Comparison of ENCODE assay signal across 13 cellular contexts in genomic region chr13:43058836-43059235, GRCh38. TPM values are rescaled to one million over a fixed set of nuclear protein-coding genes. Genes with fewer than 3 reads are reported as not detected.
DNase-seq lines count a peak whose midpoint lies in the region; ATAC-seq and TF ChIP-seq lines count a peak whose summit lies in the region.
"Had no signal": no experiment of that assay in that cellular context is flagged by ENCODE, and none has a peak within 500 bp of the region (broad histone marks: within the 10 kb centered on the region; RNA-seq: fewer than 3 reads in every experiment).

No MANE protein-coding gene starts in this region.

- H3K9me3 Mint-ChIP-seq in mesothelial cell of epicardium: peaks cover 7% of the 10 kb centered on the region
- H3K9me3 Mint-ChIP-seq in CD8-positive, alpha-beta memory T cell: no peaks in the 10 kb centered on the region
- H3K9me3 Mint-ChIP-seq in activated T-helper 17 cell treated with anti-CD3 and anti-CD28 coated beads, Interleukin-2, amount 50 U/mL, for 72 hours: no peaks in the 10 kb centered on the region

- no peaks in the 10 kb centered on the region for H3K27me3 Mint-ChIP-seq in mesothelial cell of epicardium (ENCODE audit: low read depth)
- peaks cover 0 to 3% of the 10 kb centered on the region in 2 donors for H3K27me3 Mint-ChIP-seq in CD8-positive, alpha-beta memory T cell
- no peaks in the 10 kb centered on the region for H3K27me3 Mint-ChIP-seq in activated T-helper 17 cell treated with anti-CD3 and anti-CD28 coated beads, Interleukin-2, amount 50 U/mL, for 72 hours

- POLR2A ChIA-PET in CD8-positive, alpha-beta memory T cell (lab: Charles Lee): interaction anchor here (0.9 kb wide), 1 partner anchor 16 kb away, joined by 3 read pairs; no protein-coding TSS in a partner anchor

- H4K20me1 ChIP-seq in BLaER1: no peaks in the 10 kb centered on the region

- H3K36me3 ChIP-seq in BLaER1 (no peaks in the 10 kb centered on the region), HUES48 (ENCODE audit: control insufficient read depth, insufficient read depth, low read length) (no peaks in the 10 kb centered on the region)
- no peaks in the 10 kb centered on the region for H3K36me3 ChIP-seq in CD8-positive, alpha-beta memory T cell (ENCODE audit: insufficient read depth, low read length)
- H3K36me3 ChIP-seq: cardiac muscle cell, gastroesophageal sphincter, right lobe of liver had no signal

- no peak for DNase-seq in caudate nucleus (lab: John Stamatoyannopoulos, UW)
- no peak for DNase-seq in mesothelial cell of epicardium (ENCODE audit: low spot score in 2 of 2, unreplicated experiment in 2 of 2)
- DNase-seq in CD8-positive, alpha-beta memory T cell: no peak
- DNase-seq: activated T-cell treated with anti-CD3 and anti-CD28 coated beads, Interleukin-2, amount 50 U/mL, for 1 hour; KG1; right lobe of liver had no signal

- no peak overlapping the region for H3K4me3 ChIP-seq in BLaER1
- no peak overlapping the region for H3K4me3 ChIP-seq in HUES48 (ENCODE audit: low read depth, low read length)
- H3K4me3 ChIP-seq in CD8-positive, alpha-beta memory T cell (ENCODE audit: low read length): no peak overlapping the region
- H3K4me3 ChIP-seq: cardiac muscle cell, gastroesophageal sphincter, right lobe of liver had no signal

- H3K27me3 ChIP-seq in BLaER1: no peaks in the 10 kb centered on the region
- peaks cover 12% of the 10 kb centered on the region for H3K27me3 ChIP-seq in HUES48 (ENCODE audit: control insufficient read depth, insufficient read depth, low read length)
- no peaks in the 10 kb centered on the region for H3K27me3 ChIP-seq in CD8-positive, alpha-beta memory T cell (ENCODE audit: insufficient read depth, low read length, poor library complexity, severe bottlenecking)
- H3K27me3 ChIP-seq: cardiac muscle cell, gastroesophageal sphincter, right lobe of liver had no signal

- no peak overlapping the region for H3K27ac ChIP-seq in BLaER1
- H3K27ac ChIP-seq in HUES48 (ENCODE audit: low read depth, low read length): peak overlapping the region; percentile 88
- peak overlapping the region; percentile 55 for H3K27ac ChIP-seq in caudate nucleus (ENCODE audit: low read depth, low read length)
- no peak overlapping the region for H3K27ac ChIP-seq in CD8-positive, alpha-beta memory T cell (ENCODE audit: low read depth, low read length)
- H3K27ac ChIP-seq: cardiac muscle cell, gastroesophageal sphincter had no signal

- ATAC-seq in HG02970 (IDR thresholded peaks at IDR 0.05; ENCODE audit: low FRiP score, unreplicated experiment): no peak
- ATAC-seq in activated T-helper 17 cell treated with anti-CD3 and anti-CD28 coated beads, Interleukin-2, amount 50 U/mL, for 72 hours (replicated peaks): no peak
- no peak for ATAC-seq in HG03045 (IDR thresholded peaks at IDR 0.05; ENCODE audit: unreplicated experiment)

- H3K27ac Mint-ChIP-seq in mesothelial cell of epicardium: no peak overlapping the region
- H3K27ac Mint-ChIP-seq in CD8-positive, alpha-beta memory T cell: peak overlapping the region in 2 of 8 donors; percentile 79 to 84
- H3K27ac Mint-ChIP-seq in activated T-helper 17 cell treated with anti-CD3 and anti-CD28 coated beads, Interleukin-2, amount 50 U/mL, for 72 hours: no peak overlapping the region

- H3K9me3 ChIP-seq in BLaER1 (no peaks in the 10 kb centered on the region), HUES48 (ENCODE audit: control insufficient read depth, insufficient read depth, low read length) (no peaks in the 10 kb centered on the region)
- no peaks in the 10 kb centered on the region for H3K9me3 ChIP-seq in CD8-positive, alpha-beta memory T cell (ENCODE audit: low read length)
- H3K9me3 ChIP-seq: gastroesophageal sphincter, right lobe of liver had no signal

- peaks cover 16% of the 10 kb centered on the region for H3K36me3 Mint-ChIP-seq in mesothelial cell of epicardium
- peaks cover 0 to 18% (median 10%) of the 10 kb centered on the region in 3 donors for H3K36me3 Mint-ChIP-seq in CD8-positive, alpha-beta memory T cell
- H3K36me3 Mint-ChIP-seq in activated T-helper 17 cell treated with anti-CD3 and anti-CD28 coated beads, Interleukin-2, amount 50 U/mL, for 72 hours (ENCODE audit: low read depth): peaks cover 19% of the 10 kb centered on the region

- no peak overlapping the region for H3K9ac ChIP-seq in BLaER1
- no peak overlapping the region for H3K9ac ChIP-seq in HUES48 (ENCODE audit: low read depth, low read length)

- H3K4me1 Mint-ChIP-seq in mesothelial cell of epicardium: peaks cover 68% of the 10 kb centered on the region
- peaks cover 30 to 60% (median 37%) of the 10 kb centered on the region in 3 donors for H3K4me1 Mint-ChIP-seq in CD8-positive, alpha-beta memory T cell
- peaks cover 58% of the 10 kb centered on the region for H3K4me1 Mint-ChIP-seq in activated T-helper 17 cell treated with anti-CD3 and anti-CD28 coated beads, Interleukin-2, amount 50 U/mL, for 72 hours

- CTCF ChIA-PET in CD8-positive, alpha-beta memory T cell (lab: Charles Lee): interaction anchor here (1.0 to 1.4 kb wide), 2 partner anchors 17 to 35 kb away, joined by 3 read pairs; no protein-coding TSS in a partner anchor

- H3K4me1 ChIP-seq in BLaER1: peaks cover 50% of the 10 kb centered on the region
- H3K4me1 ChIP-seq in HUES48 (ENCODE audit: control insufficient read depth, insufficient read depth, low read length): peaks cover 37% of the 10 kb centered on the region
- H3K4me1 ChIP-seq in CD8-positive, alpha-beta memory T cell (ENCODE audit: insufficient read depth, low read length): peaks cover 39% of the 10 kb centered on the region
- H3K4me1 ChIP-seq: right lobe of liver had no signal

- H3K4me3 Mint-ChIP-seq in mesothelial cell of epicardium: peak overlapping the region; percentile 66
- H3K4me3 Mint-ChIP-seq in CD8-positive, alpha-beta memory T cell: peak overlapping the region in 3 of 7 donors; percentile 32 to 60 (median 33)
- no peak overlapping the region for H3K4me3 Mint-ChIP-seq in activated T-helper 17 cell treated with anti-CD3 and anti-CD28 coated beads, Interleukin-2, amount 50 U/mL, for 72 hours

- H3K4me2 ChIP-seq in BLaER1: peak overlapping the region; percentile 63

- no peak for TF ChIP-seq CTCF in mesothelial cell of epicardium (IDR thresholded peaks at IDR 0.05; ENCODE audit: unreplicated experiment)

RNA-seq across cellular contexts. Expression of gene DNAJC15, which starts 35.5 kb away (rescaled TPM):
- 31.6 to 35.9 TPM (median 32.5 TPM) in 3 replicates for total RNA-seq in mesothelial cell of epicardium
- total RNA-seq in CD8-positive, alpha-beta memory T cell: 10 to 100 TPM; 13.2 to 13.6 TPM
- polyA plus RNA-seq in CD8-positive, alpha-beta memory T cell: 13.7 TPM
- 10 to 100 TPM in 1 of 2 donors, 1 to 10 TPM in 1; 7.5 to 15.6 TPM for total RNA-seq in activated T-helper 17 cell treated with anti-CD3 and anti-CD28 coated beads, Interleukin-2, amount 50 U/mL, for 72 hours

Comparison
In these comparisons a context has a peak if more than half of its experiments do, and no peak if none do; other contexts are left out.
1. H3K27ac ChIP-seq: peak in HUES48 (single experiment) and caudate nucleus (single experiment); none in BLaER1 (single experiment) and CD8-positive, alpha-beta memory T cell (single experiment).